In genomic region chr22:37242395-37242918, GRCh38 we compare ENCODE assay signal across 8 cellular contexts. TPM values are rescaled to one million over a fixed set of nuclear protein-coding genes. Genes with fewer than 3 reads are reported as not detected.
A peak's percentile ranks its signal among the peaks of the same experiment; 100 is the strongest.
DNase-seq lines count a peak whose midpoint lies in the region; ATAC-seq and TF ChIP-seq lines count a peak whose summit lies in the region.

No MANE protein-coding gene starts in this region.

- H4K20me1 ChIP-seq in neural progenitor cell (ENCODE audit: low read depth), result no peaks in the 10 kb centered on the region

- no peak for TF ChIP-seq POLR2A in vagina (IDR thresholded peaks at IDR 0.05)
- TF ChIP-seq POLR2A in tibial nerve (IDR thresholded peaks at IDR 0.05), result no peak

- DNase-seq in CD8-positive, alpha-beta T cell, result peak; percentile 67 to 93 (median 87)
- peak; percentile 99 for DNase-seq in KBM-7
- peak; percentile 87 for DNase-seq in activated CD4-positive, CD25-positive, alpha-beta regulatory T cell treated with anti-CD3 and anti-CD28 coated beads, Interleukin-2, amount 50 U/mL, for 72 hours
- peak; percentile 68 for DNase-seq in colonic mucosa
- no peak for DNase-seq in neural progenitor cell (ENCODE audit: low spot score)
- DNase-seq in vagina (ENCODE audit: extremely low spot score in 2 of 2), result no peak
- DNase-seq in tibial nerve (ENCODE audit: low spot score in 2 of 2), result no peak

- peak; percentile 62 for ATAC-seq in CD8-positive, alpha-beta T cell
- ATAC-seq in GM21447 (IDR thresholded peaks at IDR 0.05; ENCODE audit: unreplicated experiment), result peak; percentile 60

- no peaks in the 10 kb centered on the region for H3F3A ChIP-seq in neural progenitor cell (ENCODE audit: low read depth)

- no peaks in the 10 kb centered on the region for H3K27me3 ChIP-seq in CD8-positive, alpha-beta T cell (ENCODE audit: insufficient read depth, low read length)
- H3K27me3 ChIP-seq in colonic mucosa (no peaks in the 10 kb centered on the region), neural progenitor cell (no peaks in the 10 kb centered on the region), vagina (no peaks in the 10 kb centered on the region), tibial nerve (peaks cover 0 to 68% of the 10 kb centered on the region in 2 donors)

- intact Hi-C loops in CD8-positive, alpha-beta T cell (cut with DNase I, micrococcal nuclease), result loop anchor here (1.0 to 5.0 kb wide), 5 partner anchors 12 to 365 kb away; partner anchors contain the start of gene GGA1 (in 1 of the 2)
- intact Hi-C loops in colonic mucosa (cut with DNase I) (no loop called here), vagina (cut with DNase I) (no loop called here)

- peak overlapping the region; percentile 81 for H3K27ac ChIP-seq in CD8-positive, alpha-beta T cell (ENCODE audit: low read depth, low read length)
- H3K27ac ChIP-seq in colonic mucosa, result peak overlapping the region; percentile 70
- H3K27ac ChIP-seq in neural progenitor cell, result no peak overlapping the region
- no peak overlapping the region for H3K27ac ChIP-seq in vagina
- peak overlapping the region in 1 of 4 donors; percentile 76 for H3K27ac ChIP-seq in tibial nerve

- H3K9me3 Mint-ChIP-seq in CD8-positive, alpha-beta T cell, result no peaks in the 10 kb centered on the region
- H3K9me3 Mint-ChIP-seq in neural progenitor cell, result no peaks in the 10 kb centered on the region

- H2AFZ ChIP-seq in neural progenitor cell (replicated peaks), result no peak overlapping the region

- no peak overlapping the region for H3K4me2 ChIP-seq in neural progenitor cell

- POLR2A ChIA-PET in CD8-positive, alpha-beta T cell (lab: Charles Lee), result interaction anchor here (0.8 to 11.0 kb wide), 16 partner anchors 11 to 1463 kb away, joined by 3 to 194 read pairs (median 6); partner anchors contain the start of genes CYTH4, GTPBP1 and IL2RB

- no peaks in the 10 kb centered on the region for H3K27me3 Mint-ChIP-seq in CD8-positive, alpha-beta T cell (ENCODE audit: low read depth)
- H3K27me3 Mint-ChIP-seq in neural progenitor cell (ENCODE audit: insufficient read depth, low read depth), result peaks cover 3% of the 10 kb centered on the region

- no peaks in the 10 kb centered on the region for H3K79me2 ChIP-seq in neural progenitor cell (ENCODE audit: low read depth)

- H3K4me3 Mint-ChIP-seq in CD8-positive, alpha-beta T cell, result peak overlapping the region; percentile 98
- no peak overlapping the region for H3K4me3 Mint-ChIP-seq in neural progenitor cell

- WGBS in tibial nerve, 2 donors, result 37 to 51% methylated on average over 16 of the region's 16 CpGs

- peak overlapping the region; percentile 98 for H3K4me3 ChIP-seq in CD8-positive, alpha-beta T cell (ENCODE audit: low read depth, low read length)
- H3K4me3 ChIP-seq in colonic mucosa, result peak overlapping the region; percentile 57
- H3K4me3 ChIP-seq in neural progenitor cell, result no peak overlapping the region
- H3K4me3 ChIP-seq in vagina, result peak overlapping the region; percentile 11 to 35
- H3K4me3 ChIP-seq in tibial nerve, result peak overlapping the region in 2 of 4 donors; percentile 33 to 54

- no peak for TF ChIP-seq CTCF in CD8-positive, alpha-beta T cell (IDR thresholded peaks at IDR 0.05)
- TF ChIP-seq CTCF in colonic mucosa (IDR thresholded peaks at IDR 0.05) (no peak), neural progenitor cell (IDR thresholded peaks at IDR 0.05) (no peak), vagina (IDR thresholded peaks at IDR 0.05) (no peak), tibial nerve (IDR thresholded peaks at IDR 0.05) (no peak)

- CTCF ChIA-PET in CD8-positive, alpha-beta T cell (lab: Charles Lee), result interaction anchor here (0.7 to 18.0 kb wide), 23 partner anchors 11 to 264 kb away, joined by 3 to 401 read pairs (median 3); no protein-coding TSS in a partner anchor

- H3K4me1 ChIP-seq in CD8-positive, alpha-beta T cell (ENCODE audit: insufficient read depth, low read length), result peaks cover 64% of the 10 kb centered on the region
- no peaks in the 10 kb centered on the region for H3K4me1 ChIP-seq in colonic mucosa
- H3K4me1 ChIP-seq in neural progenitor cell, result peaks cover 3% of the 10 kb centered on the region
- no peaks in the 10 kb centered on the region for H3K4me1 ChIP-seq in vagina
- H3K4me1 ChIP-seq in tibial nerve, result peaks cover 0 to 16% (median 0%) of the 10 kb centered on the region in 4 donors

- in situ Hi-C loops in KBM-7 (cut with MboI; ENCODE audit: low pct_unique_long_range_greater_than_20kb, low sequenced_read_pairs), result no loop called here

- peaks cover 73% of the 10 kb centered on the region for H3K4me1 Mint-ChIP-seq in CD8-positive, alpha-beta T cell (ENCODE audit: low read depth)
- H3K4me1 Mint-ChIP-seq in neural progenitor cell, result peaks cover 13% of the 10 kb centered on the region

- no peaks in the 10 kb centered on the region for H3K9me3 ChIP-seq in CD8-positive, alpha-beta T cell (ENCODE audit: low read length)
- H3K9me3 ChIP-seq in colonic mucosa (no peaks in the 10 kb centered on the region), neural progenitor cell (ENCODE audit: low read depth) (no peaks in the 10 kb centered on the region), vagina (no peaks in the 10 kb centered on the region), tibial nerve (no peaks in the 10 kb centered on the region)

- peaks cover 25% of the 10 kb centered on the region for H3K36me3 ChIP-seq in CD8-positive, alpha-beta T cell (ENCODE audit: insufficient read depth, low read length)
- no peaks in the 10 kb centered on the region for H3K36me3 ChIP-seq in colonic mucosa
- no peaks in the 10 kb centered on the region for H3K36me3 ChIP-seq in neural progenitor cell
- no peaks in the 10 kb centered on the region for H3K36me3 ChIP-seq in vagina
- no peaks in the 10 kb centered on the region for H3K36me3 ChIP-seq in tibial nerve

- H3K27ac Mint-ChIP-seq in CD8-positive, alpha-beta T cell, result peak overlapping the region; percentile 100
- peak overlapping the region; percentile 29 for H3K27ac Mint-ChIP-seq in neural progenitor cell

- peak overlapping the region; percentile 8 to 35 for H3K9ac ChIP-seq in colonic mucosa (ENCODE audit: low read depth in 2 of 2, low read length in 2 of 2)
- no peak overlapping the region for H3K9ac ChIP-seq in neural progenitor cell

- H3K36me3 Mint-ChIP-seq in CD8-positive, alpha-beta T cell, result peaks cover 52% of the 10 kb centered on the region
- H3K36me3 Mint-ChIP-seq in neural progenitor cell, result no peaks in the 10 kb centered on the region

- no peak for TF ChIP-seq EP300 in tibial nerve (IDR thresholded peaks at IDR 0.05)

RNA-seq across cellular contexts. Expression of gene RAC2, which starts 1.6 kb away (rescaled TPM):
- total RNA-seq in CD8-positive, alpha-beta T cell, result 100 to 1,000 TPM; 152 to 159 TPM
- total RNA-seq in colonic mucosa (10 to 100 TPM; 27.4 to 27.6 TPM), neural progenitor cell (ENCODE audit: low replicate concordance) (1.7 and 2.1 TPM in 2 replicates), vagina (15.7 TPM), tibial nerve (10 to 100 TPM in 1 of 4 donors, 1 to 10 TPM in 3; 6.3 to 18.6 (median 7.8) TPM)

RNA-seq across cellular contexts. Expression of gene SSTR3, which starts 30.2 kb away (rescaled TPM):
- 1 to 10 TPM; 2.6 to 3.1 TPM for total RNA-seq in CD8-positive, alpha-beta T cell
- total RNA-seq in colonic mucosa, result under 1 TPM in 1 of 2 donors, not detected in 1; 0.12 TPM
- total RNA-seq in neural progenitor cell (ENCODE audit: low replicate concordance), result 0.19 and 0.53 TPM in 2 replicates
- not detected for total RNA-seq in vagina
- not detected for total RNA-seq in tibial nerve

RNA-seq across cellular contexts. Expression of gene CYTH4, which starts 39.9 kb away (rescaled TPM):
- total RNA-seq in CD8-positive, alpha-beta T cell, result 100 to 1,000 TPM; 129 to 143 TPM
- total RNA-seq in colonic mucosa (1 to 10 TPM; 3.0 to 7.4 TPM), neural progenitor cell (ENCODE audit: low replicate concordance) (not detected in 2 replicates), vagina (16.2 TPM), tibial nerve (10 to 100 TPM in 3 of 4 donors, 1 to 10 TPM in 1; 7.7 to 27.3 (median 19.0) TPM)

RNA-seq across cellular contexts. Expression of gene C1QTNF6, which starts 54.4 kb away (rescaled TPM):
- 10 to 100 TPM; 12.0 to 12.9 TPM for total RNA-seq in CD8-positive, alpha-beta T cell
- total RNA-seq in colonic mucosa, result 10 to 100 TPM in 1 of 2 donors, 1 to 10 TPM in 1; 9.3 to 16.7 TPM
- 7.2 and 12.2 TPM in 2 replicates for total RNA-seq in neural progenitor cell (ENCODE audit: low replicate concordance)
- 4.9 TPM for total RNA-seq in vagina
- 1 to 10 TPM; 2.6 to 3.9 (median 3.4) TPM for total RNA-seq in tibial nerve

Comparison
In these comparisons a context has a peak if more than half of its experiments do, and no peak if none do; other contexts are left out.
1. DNase-seq: peak in CD8-positive, alpha-beta T cell (7 of 7), KBM-7 (single experiment), activated CD4-positive, CD25-positive, alpha-beta regulatory T cell treated with anti-CD3 and anti-CD28 coated beads, Interleukin-2, amount 50 U/mL, for 72 hours (single experiment) and colonic mucosa (single experiment); none in neural progenitor cell (single experiment), vagina (0 of 2) and tibial nerve (0 of 2).
2. H3K27ac ChIP-seq: peak in CD8-positive, alpha-beta T cell (single experiment) and colonic mucosa (single experiment); none in neural progenitor cell (single experiment) and vagina (single experiment).
3. intact Hi-C loops: an anchor here in CD8-positive, alpha-beta T cell (1.0 to 5.0 kb wide); none called in colonic mucosa and vagina.